ENCODE assay signal across 8 cellular contexts in genomic region chr3:40505599-40506462, GRCh38. TPM values are rescaled to one million over a fixed set of nuclear protein-coding genes. Genes with fewer than 3 reads are reported as not detected.
DNase-seq lines count a peak whose midpoint lies in the region; ATAC-seq and TF ChIP-seq lines count a peak whose summit lies in the region.

Gene ZNF620, plus strand, starts transcription at chr3:40506039. Its CDS starts 314 bp downstream, at chr3:40506353.

- H3K27ac ChIP-seq in heart right ventricle (peak within 1 kb of the TSS; percentile 38 to 85 (median 74)), trophoblast cell (ENCODE audit: low read depth, low read length) (peak within 1 kb of the TSS; percentile 69), upper lobe of left lung (peak within 1 kb of the TSS; percentile 73 to 85 (median 78))

- no peaks in the 10 kb centered on the region for H3K27me3 Mint-ChIP-seq in activated naive CD8-positive, alpha-beta T cell treated with anti-CD3 and anti-CD28 coated beads for 36 hours

- DNase-seq in DMS53 (lab: John Stamatoyannopoulos, UW) (peak; percentile 85), heart right ventricle (peak; percentile 73 to 86), trophoblast cell (peak; percentile 56 to 61), upper lobe of left lung (peak; percentile 86 to 92)
- peak; percentile 62 for DNase-seq in activated naive CD8-positive, alpha-beta T cell treated with anti-CD3 and anti-CD28 coated beads for 36 hours

- TF ChIP-seq EP300 in upper lobe of left lung (IDR thresholded peaks at IDR 0.05) = peak in 1 of 4 donors; percentile 30

- H3K36me3 Mint-ChIP-seq in activated naive CD8-positive, alpha-beta T cell treated with anti-CD3 and anti-CD28 coated beads for 36 hours = peaks cover 22% of the 10 kb centered on the region

- intact Hi-C loops in heart right ventricle (cut with DNase I) = loop anchor here in 1 of 10 donors (5.0 kb wide), 1 partner anchor 49 kb away; the partner anchor contains the start of gene RPL14

- H3K4me1 ChIP-seq in heart right ventricle (peaks cover 0 to 24% (median 12%) of the 10 kb centered on the region in 9 donors), trophoblast cell (ENCODE audit: control insufficient read depth in 1 of 2, insufficient read depth in 2 of 2, low read length in 2 of 2) (peaks cover 2 to 3% of the 10 kb centered on the region in 2 experiments), upper lobe of left lung (peaks cover 9 to 18% (median 12%) of the 10 kb centered on the region in 4 donors)

- peak; percentile 51 for TF ChIP-seq CTCF in LNCAP (IDR thresholded peaks at IDR 0.05)
- TF ChIP-seq CTCF in heart right ventricle (IDR thresholded peaks at IDR 0.05) = peak in 7 of 9 donors; percentile 17 to 61 (median 34)
- TF ChIP-seq CTCF in upper lobe of left lung (IDR thresholded peaks at IDR 0.05) = peak in 2 of 6 experiments; percentile 29 to 31

- H3K4me2 ChIP-seq in trophoblast cell (ENCODE audit: low read length) = peak within 1 kb of the TSS; percentile 87

- H3K4ac ChIP-seq in trophoblast cell (ENCODE audit: low read depth, low read length) = peak within 1 kb of the TSS; percentile 48

- H4K12ac ChIP-seq in trophoblast cell (ENCODE audit: low read depth, low read length) = peak within 1 kb of the TSS; percentile 95

- H3K4me3 ChIP-seq in heart right ventricle = peak within 1 kb of the TSS; percentile 46 to 77 (median 68)
- H3K4me3 ChIP-seq in trophoblast cell (ENCODE audit: low read depth, low read length) = peak within 1 kb of the TSS; percentile 82
- H3K4me3 ChIP-seq in upper lobe of left lung = peak within 1 kb of the TSS; percentile 27 to 63 (median 56)

- peak within 1 kb of the TSS; percentile 63 for H2BK120ac ChIP-seq in trophoblast cell (ENCODE audit: insufficient read depth, low read length, poor library complexity)

- H3K4me3 Mint-ChIP-seq in activated naive CD8-positive, alpha-beta T cell treated with anti-CD3 and anti-CD28 coated beads for 36 hours = peak within 1 kb of the TSS; percentile 94

- H3K23ac ChIP-seq in trophoblast cell (ENCODE audit: low read length) = no peak within 1 kb of the TSS

- peak within 1 kb of the TSS; percentile 95 for H2AFZ ChIP-seq in trophoblast cell (ENCODE audit: insufficient read depth, low read length, poor library complexity)

- H3K9ac ChIP-seq in trophoblast cell (ENCODE audit: low read length) = peak within 1 kb of the TSS; percentile 78

- peaks cover 5% of the 10 kb centered on the region for H3K79me2 ChIP-seq in trophoblast cell (ENCODE audit: control insufficient read depth, insufficient read depth, low read length, poor library complexity)

- H3K9me3 Mint-ChIP-seq in activated naive CD8-positive, alpha-beta T cell treated with anti-CD3 and anti-CD28 coated beads for 36 hours = no peaks in the 10 kb centered on the region

- peak within 1 kb of the TSS; percentile 76 for H2AK5ac ChIP-seq in trophoblast cell (ENCODE audit: low read length)

- H3K9me3 ChIP-seq in heart right ventricle (no peaks in the 10 kb centered on the region), trophoblast cell (ENCODE audit: insufficient read depth, low read depth, low read length) (no peaks in the 10 kb centered on the region), upper lobe of left lung (no peaks in the 10 kb centered on the region)

- ATAC-seq in GM21576 (IDR thresholded peaks at IDR 0.05; ENCODE audit: unreplicated experiment) = peak; percentile 75
- peak; percentile 88 for ATAC-seq in SK-N-SH treated with all-trans-retinoic acid at 6 μM for 48 hours
- ATAC-seq in heart right ventricle = peak; percentile 92 to 98 (median 96)
- ATAC-seq in upper lobe of left lung (ENCODE audit: low FRiP score in 2 of 2) = peak; percentile 93 to 94

- no peaks in the 10 kb centered on the region for H3K27me3 ChIP-seq in heart right ventricle
- H3K27me3 ChIP-seq in trophoblast cell (ENCODE audit: insufficient read depth, low read length) = no peaks in the 10 kb centered on the region
- no peaks in the 10 kb centered on the region for H3K27me3 ChIP-seq in upper lobe of left lung

- H3K79me1 ChIP-seq in trophoblast cell (ENCODE audit: low read length) = peaks cover 7% of the 10 kb centered on the region

- H3K14ac ChIP-seq in trophoblast cell (ENCODE audit: low read length) = peak within 1 kb of the TSS; percentile 65

- 5 to 6% methylated on average over 44 of the region's 44 CpGs for WGBS in heart right ventricle, 2 donors
- no CpG with 5 or more reads among the region's 44 CpGs for WGBS in trophoblast cell (ENCODE audit: extremely low coverage, insufficient coverage, insufficient read length)
- 6 to 20% methylated on average over 19 to 41 of the region's 44 CpGs for WGBS in upper lobe of left lung, 2 donors

- H4K91ac ChIP-seq in trophoblast cell (ENCODE audit: low read depth, low read length) = peak within 1 kb of the TSS; percentile 83

- H3K36me3 ChIP-seq in heart right ventricle = peaks cover 0 to 24% (median 0%) of the 10 kb centered on the region in 9 donors
- no peaks in the 10 kb centered on the region for H3K36me3 ChIP-seq in trophoblast cell (ENCODE audit: control insufficient read depth in 1 of 2, insufficient read depth in 2 of 2, low read length in 2 of 2)
- H3K36me3 ChIP-seq in upper lobe of left lung = peaks cover 0 to 11% (median 5%) of the 10 kb centered on the region in 4 donors

- no peak within 1 kb of the TSS for H2BK12ac ChIP-seq in trophoblast cell (ENCODE audit: low read length)

- TF ChIP-seq POLR2A in upper lobe of left lung (IDR thresholded peaks at IDR 0.05) = peak in 2 of 4 donors; percentile 46 to 72

- peak within 1 kb of the TSS; percentile 100 for H4K8ac ChIP-seq in trophoblast cell (ENCODE audit: low read depth, low read length)

- H3K27ac Mint-ChIP-seq in activated naive CD8-positive, alpha-beta T cell treated with anti-CD3 and anti-CD28 coated beads for 36 hours = peak within 1 kb of the TSS; percentile 83

- H2BK5ac ChIP-seq in trophoblast cell (ENCODE audit: low read depth, low read length, poor library complexity) = peak within 1 kb of the TSS; percentile 16

- H3K4me1 Mint-ChIP-seq in activated naive CD8-positive, alpha-beta T cell treated with anti-CD3 and anti-CD28 coated beads for 36 hours = peaks cover 25% of the 10 kb centered on the region

- peak within 1 kb of the TSS; percentile 80 for H3K18ac ChIP-seq in trophoblast cell (ENCODE audit: low read length)

TF ChIP-seq in SK-N-SH treated with all-trans-retinoic acid at 6 μM for 48 hours, 23 proteins besides CTCF, POLR2A, EP300 and RAD21 (continues in another document):
- TF ChIP-seq PATZ1 (CRISPR knock-in tag; IDR thresholded peaks at IDR 0.05; ENCODE audit: borderline replicate concordance) (no peak), ZNF565 (CRISPR knock-in tag; conservative IDR thresholded peaks at IDR 0.05; ENCODE audit: low read depth) (no peak), GLIS3 (CRISPR knock-in tag; IDR thresholded peaks at IDR 0.05) (no peak), RARB (CRISPR knock-in tag; IDR thresholded peaks at IDR 0.05) (no peak), TCF4 (CRISPR knock-in tag; IDR thresholded peaks at IDR 0.05; ENCODE audit: borderline replicate concordance) (peak; percentile 35; the same call in 1 of the 2 replicates), CSDC2 (CRISPR knock-in tag; IDR thresholded peaks at IDR 0.05) (no peak), ZFP30 (CRISPR knock-in tag; IDR thresholded peaks at IDR 0.05) (no peak), ZFP3 (CRISPR knock-in tag; IDR thresholded peaks at IDR 0.05) (no peak), ZC3H10 (CRISPR knock-in tag; IDR thresholded peaks at IDR 0.05) (no peak), SNAI2 (CRISPR knock-in tag; IDR thresholded peaks at IDR 0.05) (0 out of 2 replicates have a peak, but pooled peaks have one; percentile 50)
- TF ChIP-seq, protein P1, sequence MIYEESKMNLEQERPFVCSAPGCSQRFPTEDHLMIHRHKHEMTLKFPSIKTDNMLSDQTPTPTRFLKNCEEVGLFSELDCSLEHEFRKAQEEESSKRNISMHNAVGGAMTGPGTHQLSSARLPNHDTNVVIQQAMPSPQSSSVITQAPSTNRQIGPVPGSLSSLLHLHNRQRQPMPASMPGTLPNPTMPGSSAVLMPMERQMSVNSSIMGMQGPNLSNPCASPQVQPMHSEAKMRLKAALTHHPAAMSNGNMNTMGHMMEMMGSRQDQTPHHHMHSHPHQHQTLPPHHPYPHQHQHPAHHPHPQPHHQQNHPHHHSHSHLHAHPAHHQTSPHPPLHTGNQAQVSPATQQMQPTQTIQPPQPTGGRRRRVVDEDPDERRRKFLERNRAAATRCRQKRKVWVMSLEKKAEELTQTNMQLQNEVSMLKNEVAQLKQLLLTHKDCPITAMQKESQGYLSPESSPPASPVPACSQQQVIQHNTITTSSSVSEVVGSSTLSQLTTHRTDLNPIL (CRISPR knock-in tag; IDR thresholded peaks at IDR 0.05; ENCODE audit: low read depth) = no peak

RNA-seq across cellular contexts. Expression of gene ZNF620, which starts in this region (rescaled TPM):
- total RNA-seq in activated naive CD8-positive, alpha-beta T cell treated with anti-CD3 and anti-CD28 coated beads for 36 hours = 10 to 100 TPM in 1 of 2 experiments, 1 to 10 TPM in 1; 8.5 to 10.1 TPM
- total RNA-seq in heart right ventricle = 1 to 10 TPM; 1.3 to 3.6 (median 2.7) TPM
- 1 to 10 TPM; 1.4 to 1.9 TPM for polyA plus RNA-seq in heart right ventricle
- polyA plus RNA-seq in trophoblast cell (2013) = 2.6 and 3.1 TPM in 2 replicates
- total RNA-seq in upper lobe of left lung = 1 to 10 TPM; 2.1 to 9.6 (median 5.3) TPM

Comparison
In these comparisons a context has a peak if more than half of its experiments do, and no peak if none do; other contexts are left out.
1. Peak in every context shown above with its lines: DNase-seq, ATAC-seq, H3K4me3 ChIP-seq and H3K27ac ChIP-seq.